In genomic region chr7:54111850-54112249, GRCh38 we compare ENCODE assay signal across 27 cellular contexts.
"Had no signal": no experiment of that assay in that cellular context is flagged by ENCODE, and none has a peak within 500 bp of the region (broad histone marks: within the 10 kb centered on the region; RNA-seq: fewer than 3 reads in every experiment).

No MANE protein-coding gene starts in this region.

- H3K27ac ChIP-seq: brain microvascular endothelial cell, cardiac muscle cell, KMS-11, VCaP had no signal

- DNase-seq: activated CD4-positive, alpha-beta memory T cell treated with anti-CD3 and anti-CD28 coated beads for 36 hours; activated CD4-positive, alpha-beta T cell treated with anti-CD3 and anti-CD28 coated beads, Interleukin-2, amount 10 ng/mL, durations not matched to agents 7 days and 5 days; activated CD4-positive, CD25-positive, alpha-beta regulatory T cell; activated CD8-positive, alpha-beta memory T cell treated with anti-CD3 and anti-CD28 coated beads for 24 hours; activated effector memory CD4-positive, alpha-beta T cell treated with anti-CD3 and anti-CD28 coated beads, Interleukin-2, amount 50 U/mL, for 16 hours; activated naive CD4-positive, alpha-beta T cell treated with Interleukin-2 at 50 U/mL for 16 hours; activated naive CD8-positive, alpha-beta T cell treated with anti-CD3 and anti-CD28 coated beads, Interleukin-2, amount 50 U/mL, for 24 hours; activated T-cell treated with anti-CD3 and anti-CD28 coated beads, Interleukin-2, amount 50 U/mL, for 4 hours; amygdala; brain microvascular endothelial cell; MM.1S; NCI-H1105; NCI-H1436; NCI-H1694 treated with DMSO at 0.1 percent for 48 hours; NCI-H2029 treated with DMSO at 0.1 percent for 48 hours; NCI-H2227 treated with DMSO at 0.1 percent for 48 hours; NCI-H446 treated with DMSO at 0.1 percent for 48 hours; NCI-H524 treated with DMSO at 0.1 percent for 48 hours; NCI-H774; RPMI8226; SK-N-SH; T-helper 1 cell had no signal

- H3K27me3 ChIP-seq: brain microvascular endothelial cell, cardiac muscle cell had no signal

- H3K9me3 ChIP-seq: SK-N-SH had no signal

- H3K9ac ChIP-seq: KMS-11, SK-N-SH had no signal

- H3K36me3 ChIP-seq: brain microvascular endothelial cell, cardiac muscle cell had no signal

- H3K4me3 ChIP-seq: cardiac muscle cell had no signal

- ATAC-seq: activated naive CD4-positive, alpha-beta T cell treated with anti-CD3 and anti-CD28 coated beads, Interleukin-2, amount 50 U/mL, for 72 hours; activated naive CD8-positive, alpha-beta T cell treated with anti-CD3 and anti-CD28 coated beads, Interleukin-2, amount 50 U/mL, for 24 hours; activated T-cell treated with anti-CD3 and anti-CD28 coated beads, Interleukin-2, amount 50 U/mL, for 4 hours; Right ventricle myocardium inferior had no signal

- H3K4me2 ChIP-seq: KMS-11, SK-N-SH had no signal
